ENCODE assay signal across 9 cellular contexts in genomic region chr9:129258823-129259301, GRCh38.
A peak's percentile ranks its signal among the peaks of the same experiment; 100 is the strongest.
DNase-seq lines count a peak whose midpoint lies in the region; ATAC-seq, FAIRE-seq and TF ChIP-seq lines count a peak whose summit lies in the region.
"Had no signal": no experiment of that assay in that cellular context is flagged by ENCODE, and none has a peak within 500 bp of the region (broad histone marks: within the 10 kb centered on the region; RNA-seq: fewer than 3 reads in every experiment).

No MANE protein-coding gene starts in this region.

- peak overlapping the region; percentile 53 to 87 (median 79) for H3K4me3 Mint-ChIP-seq in CD8-positive, alpha-beta memory T cell
- H3K4me3 Mint-ChIP-seq in T-helper 2 cell treated with Interferon-gamma antibody and Interleukin-4, amounts not matched to agents 5 μg/mL and 100 μg/mL, for 36 hours: peak overlapping the region; percentile 59

- peak; percentile 49 for ATAC-seq in esophagus mucosa
- no peak for ATAC-seq in HG03439 (IDR thresholded peaks at IDR 0.05; ENCODE audit: unreplicated experiment)
- ATAC-seq in GM19455 (IDR thresholded peaks at IDR 0.05; ENCODE audit: unreplicated experiment): no peak

- peak in 3 of 5 donors; percentile 26 to 58 (median 30) for DNase-seq in CD8-positive, alpha-beta memory T cell
- no peak for DNase-seq in T-helper 2 cell treated with Interferon-gamma antibody and Interleukin-4, amounts not matched to agents 5 μg/mL and 100 μg/mL, for 36 hours (ENCODE audit: low spot score)
- DNase-seq in RCC 7860 (ENCODE audit: low spot score) (no peak), cortex of kidney (lab: John Stamatoyannopoulos, UW) (no peak)

- CTCF ChIA-PET in CD8-positive, alpha-beta memory T cell (lab: Charles Lee): interaction anchor here (1.1 to 1.7 kb wide), 2 partner anchors 38 to 84 kb away, joined by 3 to 4 read pairs; no protein-coding TSS in a partner anchor

- H3K79me2 ChIP-seq in parathyroid adenoma: no peaks in the 10 kb centered on the region

- no peak overlapping the region for H3K27ac ChIP-seq in CD8-positive, alpha-beta memory T cell (ENCODE audit: low read depth, low read length)
- H3K27ac ChIP-seq in parathyroid adenoma: no peak overlapping the region
- H3K27ac ChIP-seq: VCaP had no signal

- no peaks in the 10 kb centered on the region for H3K36me3 ChIP-seq in CD8-positive, alpha-beta memory T cell (ENCODE audit: insufficient read depth, low read length)
- no peaks in the 10 kb centered on the region for H3K36me3 ChIP-seq in parathyroid adenoma (ENCODE audit: control insufficient read depth, insufficient read depth, low read length)

- peak overlapping the region; percentile 52 for H3K4me3 ChIP-seq in CD8-positive, alpha-beta memory T cell (ENCODE audit: low read length)
- H3K4me3 ChIP-seq in parathyroid adenoma (ENCODE audit: low read depth, low read length): peak overlapping the region; percentile 38

- FAIRE-seq in RCC 7860 (lab: Jason Lieb, UNC): no peak

- H3K27me3 Mint-ChIP-seq in CD8-positive, alpha-beta memory T cell: peaks cover 22 to 28% of the 10 kb centered on the region in 2 donors
- peaks cover 11% of the 10 kb centered on the region for H3K27me3 Mint-ChIP-seq in T-helper 2 cell treated with Interferon-gamma antibody and Interleukin-4, amounts not matched to agents 5 μg/mL and 100 μg/mL, for 36 hours (ENCODE audit: low read depth)

- H3K4me1 Mint-ChIP-seq in CD8-positive, alpha-beta memory T cell: peaks cover 8 to 28% (median 19%) of the 10 kb centered on the region in 3 donors
- H3K4me1 Mint-ChIP-seq in T-helper 2 cell treated with Interferon-gamma antibody and Interleukin-4, amounts not matched to agents 5 μg/mL and 100 μg/mL, for 36 hours (ENCODE audit: low read depth): peaks cover 23% of the 10 kb centered on the region

- no peaks in the 10 kb centered on the region for H3K9me3 ChIP-seq in CD8-positive, alpha-beta memory T cell (ENCODE audit: low read length)
- H3K9me3 ChIP-seq in parathyroid adenoma (ENCODE audit: control insufficient read depth, low read length): no peaks in the 10 kb centered on the region

- POLR2A ChIA-PET in CD8-positive, alpha-beta memory T cell (lab: Charles Lee): interaction anchor here (1.1 kb wide), 1 partner anchor 81 kb away, joined by 4 read pairs; the partner anchor contains the start of gene IER5L

- no peak for TF ChIP-seq CTCF in parathyroid adenoma (IDR thresholded peaks at IDR 0.05)

- peaks cover 19% of the 10 kb centered on the region for H3K4me1 ChIP-seq in CD8-positive, alpha-beta memory T cell (ENCODE audit: insufficient read depth, low read length)
- peaks cover 5% of the 10 kb centered on the region for H3K4me1 ChIP-seq in parathyroid adenoma

- H3K36me3 Mint-ChIP-seq in CD8-positive, alpha-beta memory T cell: no peaks in the 10 kb centered on the region
- no peaks in the 10 kb centered on the region for H3K36me3 Mint-ChIP-seq in T-helper 2 cell treated with Interferon-gamma antibody and Interleukin-4, amounts not matched to agents 5 μg/mL and 100 μg/mL, for 36 hours (ENCODE audit: low read depth)

- H2AFZ ChIP-seq in parathyroid adenoma: no peak overlapping the region

- H3K4me2 ChIP-seq in parathyroid adenoma (ENCODE audit: low read length): peak overlapping the region; percentile 77

- no peaks in the 10 kb centered on the region for H3K27me3 ChIP-seq in CD8-positive, alpha-beta memory T cell (ENCODE audit: insufficient read depth, low read length, poor library complexity, severe bottlenecking)
- H3K27me3 ChIP-seq in parathyroid adenoma (ENCODE audit: control insufficient read depth, insufficient read depth, low read length): no peaks in the 10 kb centered on the region

- H3K27ac Mint-ChIP-seq in CD8-positive, alpha-beta memory T cell: peak overlapping the region in 6 of 8 donors; percentile 38 to 81 (median 73)
- peak overlapping the region; percentile 8 for H3K27ac Mint-ChIP-seq in T-helper 2 cell treated with Interferon-gamma antibody and Interleukin-4, amounts not matched to agents 5 μg/mL and 100 μg/mL, for 36 hours

- peaks cover 0 to 2% (median 0%) of the 10 kb centered on the region in 5 donors for H3K9me3 Mint-ChIP-seq in CD8-positive, alpha-beta memory T cell
- H3K9me3 Mint-ChIP-seq in T-helper 2 cell treated with Interferon-gamma antibody and Interleukin-4, amounts not matched to agents 5 μg/mL and 100 μg/mL, for 36 hours: no peaks in the 10 kb centered on the region

- no peak overlapping the region for H3K9ac ChIP-seq in parathyroid adenoma

Comparison
In these comparisons a context has a peak if more than half of its experiments do, and no peak if none do; other contexts are left out.
1. DNase-seq: peak in CD8-positive, alpha-beta memory T cell (3 of 5); none in T-helper 2 cell treated with Interferon-gamma antibody and Interleukin-4, amounts not matched to agents 5 μg/mL and 100 μg/mL, for 36 hours (single experiment), RCC 7860 (single experiment) and cortex of kidney (single experiment).